17 cellular contexts compared by ENCODE assay signal in the genomic region with DNA sequence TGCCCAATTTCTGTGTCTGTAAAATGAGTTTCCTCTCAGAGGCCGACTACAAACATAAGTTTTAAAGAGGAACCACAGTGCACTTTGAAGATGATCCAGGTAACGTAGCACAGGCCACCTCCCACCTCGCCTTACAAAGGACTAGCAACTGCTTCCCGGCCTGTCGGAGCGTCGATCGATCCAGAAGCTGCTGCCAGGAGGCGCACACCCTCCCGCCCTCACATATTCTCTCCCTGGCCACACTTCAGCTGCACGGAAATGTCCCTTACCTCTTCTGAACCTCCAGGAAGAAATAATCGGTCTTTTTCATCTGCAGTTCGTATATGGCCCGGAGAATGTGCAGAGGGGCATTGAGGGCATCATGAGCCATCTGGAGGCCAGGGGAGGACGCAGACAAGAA. TPM values are rescaled to one million over a fixed set of nuclear protein-coding genes. Genes with fewer than 3 reads are reported as not detected.
A peak's percentile ranks its signal among the peaks of the same experiment; 100 is the strongest.
DNase-seq lines count a peak whose midpoint lies in the region; ATAC-seq, FAIRE-seq and TF ChIP-seq lines count a peak whose summit lies in the region.
"Had no signal": no experiment of that assay in that cellular context is flagged by ENCODE, and none has a peak within 500 bp of the region (broad histone marks: within the 10 kb centered on the region; RNA-seq: fewer than 3 reads in every experiment).

No MANE protein-coding gene starts in this region.

- no peak overlapping the region for H2AFZ ChIP-seq in HepG2 (ENCODE audit: low read length)

- WGBS in right lobe of liver (ENCODE audit: insufficient coverage, low coverage, low lambda C conversion rate, missing lambda C conversion rate): 74% methylated on average over 14 of the region's 15 CpGs
- 97% methylated on average over 13 of the region's 15 CpGs for WGBS in HepG2 (ENCODE audit: low lambda C conversion rate)
- WGBS in body of pancreas, 2 donors: 79 to 91% methylated on average over 13 to 15 of the region's 15 CpGs
- 92 to 95% methylated on average over 15 of the region's 15 CpGs for WGBS in lung, 2 donors

- TF ChIP-seq EP300 in HepG2 (IDR thresholded peaks at IDR 0.05; ENCODE audit: low read depth in 2 of 2, low read length in 2 of 2) (no peak), HepG2 (CRISPR knock-in tag; IDR thresholded peaks at IDR 0.05; ENCODE audit: borderline replicate concordance) (no peak)

- in situ Hi-C loops in HepG2 (cut with HindIII; ENCODE audit: extremely low pct_ligation_motif_present, low pct_unique_long_range_greater_than_20kb): no loop called here

- no peak overlapping the region for H3K4me3 ChIP-seq in right lobe of liver
- H3K4me3 ChIP-seq in HepG2 (replicated peaks in 1 of 3; ENCODE audit: insufficient read depth in 1 of 3, low read depth in 2 of 3, low read length in 3 of 3): no peak overlapping the region
- no peak overlapping the region for H3K4me3 ChIP-seq in body of pancreas
- H3K4me3 ChIP-seq in lung: no peak overlapping the region
- H3K4me3 ChIP-seq: GM12878, HAP-1 had no signal

- H3K4me3 Mint-ChIP-seq in stimulated activated naive B cell treated with anti-CD40 and anti-IgM and Interleukin-4, amounts not matched to agents 10 μg/mL and 1 μg/mL and 100 μg/mL, for 72 hours: no peak overlapping the region
- H3K4me3 Mint-ChIP-seq: CD4-positive, alpha-beta memory T cell had no signal

- H3K9me3 ChIP-seq in right lobe of liver (no peaks in the 10 kb centered on the region), HepG2 (ENCODE audit: low read length) (no peaks in the 10 kb centered on the region), body of pancreas (no peaks in the 10 kb centered on the region), lung (ENCODE audit: control insufficient read depth in 2 of 2, insufficient read depth in 1 of 2, low read length in 1 of 2) (peaks cover 0 to 2% of the 10 kb centered on the region in 2 donors)
- H3K9me3 ChIP-seq: BE2C had no signal

- TF ChIP-seq RAD21 in HepG2 (CRISPR knock-in tag; IDR thresholded peaks at IDR 0.05): no peak

- BruUV-seq in HepG2 (replicated peaks; lab: Mats Ljungman, UMichigan): no TSS peak

- peak in 3 of 4 donors; percentile 15 to 33 (median 28) for ATAC-seq in right lobe of liver
- no peak for ATAC-seq in HepG2
- ATAC-seq in body of pancreas: peak; percentile 65
- no peak for ATAC-seq in lung (ENCODE audit: insufficient read depth, low FRiP score)
- ATAC-seq in stimulated activated naive B cell treated with anti-CD40 and anti-IgM and Interleukin-4, amounts not matched to agents 10 μg/mL and 1 μg/mL and 100 μg/mL, for 72 hours (replicated peaks): no peak
- ATAC-seq: GM12878 had no signal

- no peak overlapping the region for H3K9ac ChIP-seq in HepG2 (ENCODE audit: insufficient read depth, low read depth, low read length)

- peak overlapping the region; percentile 65 for H3K27ac Mint-ChIP-seq in stimulated activated naive B cell treated with anti-CD40 and anti-IgM and Interleukin-4, amounts not matched to agents 10 μg/mL and 1 μg/mL and 100 μg/mL, for 72 hours

- H3K4me1 Mint-ChIP-seq in stimulated activated naive B cell treated with anti-CD40 and anti-IgM and Interleukin-4, amounts not matched to agents 10 μg/mL and 1 μg/mL and 100 μg/mL, for 72 hours: no peaks in the 10 kb centered on the region
- H3K4me1 Mint-ChIP-seq: CD4-positive, alpha-beta memory T cell had no signal

- H4K20me1 ChIP-seq in HepG2 (ENCODE audit: insufficient read depth, low read length): no peaks in the 10 kb centered on the region

- DNase-seq in right lobe of liver: no peak
- DNase-seq in HepG2 (ENCODE audit: low spot score): no peak
- DNase-seq in body of pancreas: peak in 3 of 4 donors; percentile 38 to 58 (median 48)
- DNase-seq in lung (ENCODE audit: low spot score): peak; percentile 3
- no peak for DNase-seq in stimulated activated naive B cell treated with anti-CD40 and anti-IgM and Interleukin-4, amounts not matched to agents 10 μg/mL and 1 μg/mL and 100 μg/mL, for 72 hours
- DNase-seq in ecto neural progenitor cell (ENCODE audit: low spot score): no peak
- DNase-seq in NCI-H526 (lab: John Stamatoyannopoulos, UW): no peak
- no peak for DNase-seq in stimulated activated CD4-positive, alpha-beta T cell treated with anti-CD3 and anti-CD28 coated beads, Interleukin-4, amount 100 ng/mL, for 4 hours
- DNase-seq: BE2C; CD4-positive, alpha-beta memory T cell; DMS79; GOT3 had no signal

- TF ChIP-seq CTCF in right lobe of liver (IDR thresholded peaks at IDR 0.05): no peak
- no peak for TF ChIP-seq CTCF in HepG2 (CRISPR knock-in tag; IDR thresholded peaks at IDR 0.05)
- no peak for TF ChIP-seq CTCF in body of pancreas (IDR thresholded peaks at IDR 0.05)
- no peak for TF ChIP-seq CTCF in lung (IDR thresholded peaks at IDR 0.05; ENCODE audit: control extremely low read depth, extremely low read depth)

- TF ChIP-seq POLR2A in right lobe of liver (IDR thresholded peaks at IDR 0.05): no peak
- no peak for TF ChIP-seq POLR2A in HepG2 (IDR thresholded peaks at IDR 0.05; ENCODE audit: insufficient read depth in 1 of 2, low read depth in 2 of 2, low read length in 2 of 2)
- no peak for TF ChIP-seq POLR2A in body of pancreas (IDR thresholded peaks at IDR 0.05)

- no peaks in the 10 kb centered on the region for H3K79me2 ChIP-seq in HepG2 (ENCODE audit: insufficient read depth, low read length)

- no peaks in the 10 kb centered on the region for H3K27me3 Mint-ChIP-seq in stimulated activated naive B cell treated with anti-CD40 and anti-IgM and Interleukin-4, amounts not matched to agents 10 μg/mL and 1 μg/mL and 100 μg/mL, for 72 hours
- H3K27me3 Mint-ChIP-seq: CD4-positive, alpha-beta memory T cell had no signal

- no peak overlapping the region for H3K27ac ChIP-seq in right lobe of liver
- no peak overlapping the region for H3K27ac ChIP-seq in HepG2 (ENCODE audit: extremely low read length, insufficient read depth, low read length)
- no peak overlapping the region for H3K27ac ChIP-seq in body of pancreas
- H3K27ac ChIP-seq in lung (ENCODE audit: low read depth in 1 of 2, low read length in 1 of 2): no peak overlapping the region
- H3K27ac ChIP-seq: C4-2B had no signal

- FAIRE-seq in HepG2 (lab: Jason Lieb, UNC): no peak
- FAIRE-seq: A204.1, GM12878, GM18507 had no signal

- H3K9me3 Mint-ChIP-seq in stimulated activated naive B cell treated with anti-CD40 and anti-IgM and Interleukin-4, amounts not matched to agents 10 μg/mL and 1 μg/mL and 100 μg/mL, for 72 hours: peaks cover 0 to 3% of the 10 kb centered on the region in 2 donors

- H3K36me3 ChIP-seq in right lobe of liver: peaks cover 0 to 87% (median 51%) of the 10 kb centered on the region in 4 donors
- peaks cover 19 to 47% of the 10 kb centered on the region in 2 experiments; a peak in 4 of 5 replicates for H3K36me3 ChIP-seq in HepG2 (replicated peaks in 1 of 2; ENCODE audit: control insufficient read depth in 1 of 2, insufficient read depth in 2 of 2, low read length in 2 of 2)
- peaks cover 18 to 44% of the 10 kb centered on the region in 2 donors for H3K36me3 ChIP-seq in body of pancreas (replicated peaks in 1 of 2; ENCODE audit: insufficient read depth in 1 of 2, low read depth in 2 of 2)
- H3K36me3 ChIP-seq in lung (ENCODE audit: control insufficient read depth in 2 of 2, insufficient read depth in 2 of 2, low read length in 2 of 2): peaks cover 49 to 65% of the 10 kb centered on the region in 2 donors

- intact Hi-C loops in right lobe of liver (cut with DNase I) (no loop called here), HepG2 (cut with micrococcal nuclease; ENCODE audit: unreplicated experiment) (no loop called here), body of pancreas (cut with DNase I) (no loop called here)

- H3K4me2 ChIP-seq in HepG2 (ENCODE audit: low read depth, low read length): no peak overlapping the region

- no peaks in the 10 kb centered on the region for H3K27me3 ChIP-seq in right lobe of liver
- no peaks in the 10 kb centered on the region; a peak in 1 of 5 replicates for H3K27me3 ChIP-seq in HepG2 (ENCODE audit: control insufficient read depth in 1 of 2, insufficient read depth in 2 of 2, low read length in 2 of 2)
- H3K27me3 ChIP-seq in body of pancreas: no peaks in the 10 kb centered on the region
- no peaks in the 10 kb centered on the region for H3K27me3 ChIP-seq in lung (ENCODE audit: control insufficient read depth, insufficient read depth)
- H3K27me3 ChIP-seq: BE2C had no signal

- H3K36me3 Mint-ChIP-seq in stimulated activated naive B cell treated with anti-CD40 and anti-IgM and Interleukin-4, amounts not matched to agents 10 μg/mL and 1 μg/mL and 100 μg/mL, for 72 hours: peaks cover 61 to 81% of the 10 kb centered on the region in 2 donors

- POLR2A ChIA-PET in HepG2 (lab: Yijun Ruan, JAX): no interaction called here

- CTCF ChIA-PET in HepG2 (lab: Yijun Ruan, JAX; ENCODE audit: low intra/inter-chr PET ratio, low total read pairs): no interaction called here

- H3K4me1 ChIP-seq in right lobe of liver (no peaks in the 10 kb centered on the region), HepG2 (ENCODE audit: insufficient read depth, low read length) (peaks cover 27% of the 10 kb centered on the region), body of pancreas (no peaks in the 10 kb centered on the region), lung (ENCODE audit: control insufficient read depth in 2 of 2, insufficient read depth in 2 of 2, low read length in 2 of 2) (no peaks in the 10 kb centered on the region)
- H3K4me1 ChIP-seq: BE2C, HAP-1 had no signal

RNA-seq across cellular contexts. Expression of gene ATP2A3, which starts 55.2 kb away (rescaled TPM):
- total RNA-seq in right lobe of liver: 1 to 10 TPM; 1.5 to 4.3 (median 2.3) TPM
- not detected in 2 replicates for total RNA-seq in HepG2 (2016; rRNA removed; fragmentation: Illumina TruSeq; extraction: Trizol)
- total RNA-seq in HepG2 (2016; cell fraction: cytosol; rRNA removed; fragmentation: Illumina TruSeq; extraction: Trizol; ENCODE audit: low read depth): not detected in 2 replicates
- not detected in 2 replicates for total RNA-seq in HepG2 (2016; cell fraction: insoluble cytoplasmic fraction; rRNA removed; fragmentation: Illumina TruSeq; extraction: Trizol)
- total RNA-seq in HepG2 (2016; cell fraction: membrane; rRNA removed; fragmentation: Illumina TruSeq; extraction: Trizol): not detected in 2 replicates
- not detected in 2 replicates for total RNA-seq in HepG2 (2016; cell fraction: nucleus; rRNA removed; fragmentation: Illumina TruSeq; extraction: Trizol)
- polyA plus RNA-seq in HepG2 (2011; rRNA removed): 0.07 and 0.10 TPM in 2 replicates
- 0.03 and 0.14 TPM in 2 replicates for polyA plus RNA-seq in HepG2 (2011; cell fraction: cytosol; rRNA removed)
- 0.16 and 0.40 TPM in 2 replicates for polyA plus RNA-seq in HepG2 (2011; cell fraction: nucleus; rRNA removed)
- polyA plus RNA-seq in HepG2 (2012): 0.15 and 0.25 TPM in 2 replicates
- not detected in 2 replicates for polyA plus RNA-seq in HepG2 (2016; cell fraction: cytosol; fragmentation: Illumina TruSeq; extraction: Trizol; ENCODE audit: low read depth)
- not detected in 2 replicates for polyA plus RNA-seq in HepG2 (2016; cell fraction: insoluble cytoplasmic fraction; fragmentation: Illumina TruSeq; extraction: Trizol; ENCODE audit: low read depth)
- not detected in 2 replicates for polyA plus RNA-seq in HepG2 (2016; cell fraction: membrane; fragmentation: Illumina TruSeq; extraction: Trizol; ENCODE audit: low read depth)
- polyA plus RNA-seq in HepG2 (2016; cell fraction: nucleus; fragmentation: Illumina TruSeq; extraction: Trizol; ENCODE audit: insufficient read depth, low read depth): not detected in 2 replicates
- 0.52 and 1.2 TPM in 2 replicates for polyA minus RNA-seq in HepG2 (2011; rRNA and poly(A)+ RNA removed; ENCODE audit: low replicate concordance)
- not detected in 2 replicates for polyA minus RNA-seq in HepG2 (2011; cell fraction: cytosol; rRNA and poly(A)+ RNA removed)
- 0.13 TPM in 1 of 2 replicates, not detected in the other for polyA minus RNA-seq in HepG2 (2011; cell fraction: nucleus; rRNA and poly(A)+ RNA removed)
- total RNA-seq in body of pancreas: 10 to 100 TPM; 43.8 to 49.5 TPM
- total RNA-seq in lung: 10 to 100 TPM; 19.0 to 64.6 TPM
- 10 to 100 TPM; 16.6 to 31.9 TPM for polyA plus RNA-seq in lung

Comparison
In these comparisons a context has a peak if more than half of its experiments do, and no peak if none do; other contexts are left out.
1. ATAC-seq: peak in right lobe of liver (3 of 4) and body of pancreas (single experiment); none in HepG2 (single experiment), lung (single experiment) and stimulated activated naive B cell treated with anti-CD40 and anti-IgM and Interleukin-4, amounts not matched to agents 10 μg/mL and 1 μg/mL and 100 μg/mL, for 72 hours (0 of 2).
2. DNase-seq: peak in body of pancreas (3 of 4) and lung (single experiment); none in right lobe of liver (0 of 3), HepG2 (single experiment), stimulated activated naive B cell treated with anti-CD40 and anti-IgM and Interleukin-4, amounts not matched to agents 10 μg/mL and 1 μg/mL and 100 μg/mL, for 72 hours (single experiment), ecto neural progenitor cell (single experiment), NCI-H526 (0 of 2) and stimulated activated CD4-positive, alpha-beta T cell treated with anti-CD3 and anti-CD28 coated beads, Interleukin-4, amount 100 ng/mL, for 4 hours (0 of 2).